In the genomic region with DNA sequence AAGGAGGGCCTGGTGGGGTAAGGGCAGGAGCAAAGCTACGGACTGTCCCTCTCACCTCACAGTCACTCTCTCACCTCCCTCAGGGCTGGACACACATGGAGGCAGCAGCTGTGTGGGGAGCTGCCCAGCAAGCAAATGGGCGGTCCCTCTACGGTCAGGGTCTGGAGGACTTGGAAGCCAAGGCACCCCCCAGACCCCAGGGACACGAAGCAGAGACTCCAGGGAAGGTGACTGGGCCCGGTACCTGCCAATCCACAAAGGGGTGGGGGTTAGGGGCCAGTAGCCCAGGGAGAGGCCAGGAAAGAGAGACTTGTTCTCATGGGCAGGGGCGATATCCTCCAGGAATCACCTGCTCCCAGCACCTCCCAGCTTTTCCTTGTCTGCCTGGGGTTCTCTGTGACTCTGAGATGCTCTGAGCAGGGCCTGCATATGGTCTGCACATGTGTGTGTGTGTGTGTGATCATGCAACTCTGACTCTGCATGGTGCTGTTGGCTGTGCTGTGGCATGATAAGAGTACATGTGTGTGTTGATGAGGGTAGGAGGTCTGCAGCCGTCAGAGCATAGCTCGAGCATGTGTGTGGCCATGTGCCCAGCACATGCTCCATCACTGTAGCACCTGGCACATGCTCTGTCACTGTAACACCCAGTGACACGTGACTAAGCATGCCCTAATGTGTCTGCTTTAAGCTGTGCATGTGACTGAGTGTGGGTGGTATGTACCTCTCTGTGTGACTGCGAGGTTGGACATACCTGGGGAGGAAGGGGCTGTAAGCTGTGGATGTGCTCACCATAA, we compare ENCODE assay signal across 1 cellular context.
TF ChIP-seq lines count a peak whose summit lies in the region.

No MANE protein-coding gene starts in this region.

TF ChIP-seq in IMR-90, 13 proteins besides CTCF, POLR2A, EP300 and RAD21 (continued from another document):
- TF ChIP-seq, protein P1, sequence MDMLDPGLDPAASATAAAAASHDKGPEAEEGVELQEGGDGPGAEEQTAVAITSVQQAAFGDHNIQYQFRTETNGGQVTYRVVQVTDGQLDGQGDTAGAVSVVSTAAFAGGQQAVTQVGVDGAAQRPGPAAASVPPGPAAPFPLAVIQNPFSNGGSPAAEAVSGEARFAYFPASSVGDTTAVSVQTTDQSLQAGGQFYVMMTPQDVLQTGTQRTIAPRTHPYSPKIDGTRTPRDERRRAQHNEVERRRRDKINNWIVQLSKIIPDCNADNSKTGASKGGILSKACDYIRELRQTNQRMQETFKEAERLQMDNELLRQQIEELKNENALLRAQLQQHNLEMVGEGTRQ (IDR thresholded peaks at IDR 0.05; ENCODE audit: low read depth, low read length), result peak; percentile 37; the same call in 1 of the 2 replicates
